Comparison of ENCODE assay signal across 20 cellular contexts in genomic region chr6:27748662-27749061, GRCh38.
A peak's percentile ranks its signal among the peaks of the same experiment; 100 is the strongest.
DNase-seq lines count a peak whose midpoint lies in the region; ATAC-seq, FAIRE-seq and TF ChIP-seq lines count a peak whose summit lies in the region.
"Had no signal": no experiment of that assay in that cellular context is flagged by ENCODE, and none has a peak within 500 bp of the region (broad histone marks: within the 10 kb centered on the region; RNA-seq: fewer than 3 reads in every experiment).

No MANE protein-coding gene starts in this region.

- H3K18ac ChIP-seq in H1 (ENCODE audit: extremely low read depth, low read length), result no peak overlapping the region

- TF ChIP-seq RAD21 in A549 (conservative IDR thresholded peaks at IDR 0.05 in 1 of 2, IDR thresholded peaks at IDR 0.05 in 1 of 2) (no peak), Ishikawa (IDR thresholded peaks at IDR 0.05; ENCODE audit: low read depth) (no peak), H1 (IDR thresholded peaks at IDR 0.05 in 1 of 2, conservative IDR thresholded peaks at IDR 0.05 in 1 of 2; ENCODE audit: low read depth in 2 of 2, low read length in 2 of 2) (no peak)

- no peak for TF ChIP-seq POLR2A in A549 (IDR thresholded peaks at IDR 0.05; ENCODE audit: low read length)
- no peak for TF ChIP-seq POLR2A in H1 (IDR thresholded peaks at IDR 0.05; ENCODE audit: control extremely low read depth in 1 of 2, low read depth in 2 of 2, low read length in 2 of 2)

- no peaks in the 10 kb centered on the region for H3K27me3 Mint-ChIP-seq in Calu3 (ENCODE audit: unreplicated experiment)
- peaks cover 15% of the 10 kb centered on the region for H3K27me3 Mint-ChIP-seq in progenitor cell of endocrine pancreas

- no peak overlapping the region for H2AK5ac ChIP-seq in H1 (ENCODE audit: low read depth, low read length)

- H3K23ac ChIP-seq in H1 (ENCODE audit: insufficient read length), result no peak overlapping the region

- whole genome bisulfite sequencing in A549 (ENCODE audit: missing lambda C conversion rate), result 86% methylated on average over 7 of the region's 7 CpGs
- WGBS in H1 (ENCODE audit: extremely low coverage in 1 of 2, insufficient coverage in 1 of 2, insufficient read length in 1 of 2, insufficient replicate concordance in 2 of 2, low coverage in 1 of 2, low lambda C conversion rate in 2 of 2, missing lambda C conversion rate in 1 of 2), 2 experiments, result 92% methylated on average over 7 of the region's 7 CpGs; no CpG with 5 or more reads in 1 of the 2 experiments

- H3K36me3 ChIP-seq in H1 (ENCODE audit: control insufficient read depth in 2 of 4, insufficient read depth in 4 of 4, low read length in 3 of 4), result no peaks in the 10 kb centered on the region
- no peaks in the 10 kb centered on the region for H3K36me3 ChIP-seq in A673 (ENCODE audit: insufficient read depth, low read length, poor library complexity, severe bottlenecking)
- H3K36me3 ChIP-seq: BLaER1 had no signal

- no peak overlapping the region for H2BK20ac ChIP-seq in H1 (ENCODE audit: low read length)

- H3K4me3 Mint-ChIP-seq in Calu3 (ENCODE audit: low read depth, unreplicated experiment) (no peak overlapping the region), progenitor cell of endocrine pancreas (ENCODE audit: low read depth) (no peak overlapping the region)
- H3K4me3 Mint-ChIP-seq: B cell; CD8-positive, alpha-beta T cell; H9 had no signal

- H4K91ac ChIP-seq in H1 (replicated peaks; ENCODE audit: insufficient read length, low read length), result no peak overlapping the region

- TF ChIP-seq EP300 in A549 (IDR thresholded peaks at IDR 0.05) (no peak), Ishikawa (IDR thresholded peaks at IDR 0.05; ENCODE audit: borderline replicate concordance) (no peak), H1 (IDR thresholded peaks at IDR 0.05; ENCODE audit: borderline replicate concordance in 1 of 2, low read depth in 2 of 2, low read length in 2 of 2) (no peak)

- intact Hi-C loops in Calu3 (cut with micrococcal nuclease; ENCODE audit: unreplicated experiment) (no loop called here), A673 (cut with micrococcal nuclease; ENCODE audit: unreplicated experiment) (no loop called here)

- H4K8ac ChIP-seq in H1 (ENCODE audit: extremely low read depth, insufficient read depth, low read length), result no peak overlapping the region

- peaks cover 7 to 38% (median 25%) of the 10 kb centered on the region in 4 experiments for H3K27me3 ChIP-seq in H1 (replicated peaks in 1 of 4; ENCODE audit: control insufficient read depth in 3 of 4, extremely low read depth in 1 of 4, insufficient read depth in 3 of 4, low read length in 3 of 4)
- H3K27me3 ChIP-seq in A673 (replicated peaks; ENCODE audit: insufficient read depth, low read depth, low read length, poor library complexity), result no peaks in the 10 kb centered on the region
- H3K27me3 ChIP-seq: BLaER1 had no signal

- H3K23me2 ChIP-seq in H1 (ENCODE audit: low read depth, low read length), result peaks cover 2% of the 10 kb centered on the region; the same call in 1 of the 2 replicates

- H3K9me3 ChIP-seq in A549, result no peaks in the 10 kb centered on the region
- no peaks in the 10 kb centered on the region for H3K9me3 ChIP-seq in H1 (ENCODE audit: insufficient read depth in 2 of 2, low read depth in 1 of 2, low read length in 1 of 2)
- no peaks in the 10 kb centered on the region for H3K9me3 ChIP-seq in A673 (ENCODE audit: low read depth, low read length, poor library complexity, severe bottlenecking)
- H3K9me3 ChIP-seq: BLaER1 had no signal

- peaks cover 16% of the 10 kb centered on the region for H3K4me1 Mint-ChIP-seq in Calu3 (ENCODE audit: low read depth, unreplicated experiment)
- H3K4me1 Mint-ChIP-seq in progenitor cell of endocrine pancreas (ENCODE audit: low read depth), result peaks cover 6% of the 10 kb centered on the region

- no peak overlapping the region for H2BK5ac ChIP-seq in H1 (ENCODE audit: low read depth, low read length)

- no peak for ATAC-seq in A549
- ATAC-seq: CD8-positive, alpha-beta T cell had no signal

- no TSS peak for BruUV-seq in Calu3 (replicated peaks; lab: Mats Ljungman, UMichigan)
- BruUV-seq in A673 (replicated peaks; lab: Mats Ljungman, UMichigan), result no TSS peak

- no peak for FAIRE-seq in A549 (lab: Jason Lieb, UNC)
- no peak for FAIRE-seq in H1 (lab: Jason Lieb, UNC)
- FAIRE-seq: G401.6, GM12892, GM19239 had no signal

- no peak overlapping the region for H3K14ac ChIP-seq in H1 (ENCODE audit: insufficient read length)

- H4K20me1 ChIP-seq in H1 (replicated peaks in 1 of 2; ENCODE audit: control insufficient read depth in 1 of 2, insufficient read depth in 2 of 2, low read length in 2 of 2), result peaks cover 0 to under 1% of the 10 kb centered on the region in 2 experiments
- H4K20me1 ChIP-seq: BLaER1 had no signal

- no peak overlapping the region for H2BK120ac ChIP-seq in H1 (replicated peaks; ENCODE audit: low read depth, low read length)

- H3K4me3 ChIP-seq in A549 (no peak overlapping the region), H1 (ENCODE audit: extremely low read depth in 1 of 4, insufficient read depth in 2 of 4, low read depth in 3 of 4, low read length in 4 of 4) (no peak overlapping the region), A673 (ENCODE audit: low read depth, low read length, poor library complexity, severe bottlenecking) (no peak overlapping the region)
- H3K4me3 ChIP-seq: BLaER1, GM23248 had no signal

- H3K4me1 ChIP-seq in A549 (peaks cover 5% of the 10 kb centered on the region; the same call in 1 of the 3 replicates), H1 (replicated peaks in 1 of 4; ENCODE audit: control insufficient read depth in 3 of 4, insufficient read depth in 4 of 4, low read length in 3 of 4) (no peaks in the 10 kb centered on the region; a peak in 1 of 7 replicates), A673 (ENCODE audit: insufficient read depth, low read length, poor library complexity, severe bottlenecking) (no peaks in the 10 kb centered on the region)
- H3K4me1 ChIP-seq: BLaER1 had no signal

- H3K27ac Mint-ChIP-seq in Calu3 (ENCODE audit: unreplicated experiment), result no peak overlapping the region
- no peak overlapping the region for H3K27ac Mint-ChIP-seq in progenitor cell of endocrine pancreas
- H3K27ac Mint-ChIP-seq: B cell; CD4-positive, CD25-positive, alpha-beta regulatory T cell; CD8-positive, alpha-beta T cell; H9 had no signal

- no peak overlapping the region for H4K5ac ChIP-seq in H1 (ENCODE audit: insufficient read length, low read depth, low read length)

- H3K4ac ChIP-seq in H1 (replicated peaks; ENCODE audit: insufficient read length, low read depth, low read length), result no peak overlapping the region

- H3K79me1 ChIP-seq in H1 (ENCODE audit: low read depth, low read length), result no peaks in the 10 kb centered on the region

- H3K9me3 Mint-ChIP-seq in Calu3 (ENCODE audit: low read depth, unreplicated experiment), result no peaks in the 10 kb centered on the region
- no peaks in the 10 kb centered on the region for H3K9me3 Mint-ChIP-seq in progenitor cell of endocrine pancreas (ENCODE audit: low read depth)
- H3K9me3 Mint-ChIP-seq: CD8-positive, alpha-beta T cell; H9 had no signal

- H3K4me2 ChIP-seq in A549, result no peak overlapping the region
- H3K4me2 ChIP-seq in H1 (ENCODE audit: insufficient read depth in 1 of 2, low read depth in 2 of 2, low read length in 2 of 2), result no peak overlapping the region
- H3K4me2 ChIP-seq: BLaER1 had no signal

- no peaks in the 10 kb centered on the region for H3K79me2 ChIP-seq in H1 (ENCODE audit: control insufficient read depth in 1 of 2, insufficient read depth in 2 of 2, low read length in 2 of 2)

- H2BK12ac ChIP-seq in H1 (ENCODE audit: low read depth, low read length), result no peak overlapping the region

- H2BK15ac ChIP-seq in H1 (ENCODE audit: low read length), result no peak overlapping the region

- POLR2A ChIA-PET in A549 (lab: Yijun Ruan, JAX), result no interaction called here
- POLR2A ChIA-PET in H1 (lab: Charles Lee; ENCODE audit: partially characterized antibody), result no interaction called here
- POLR2A ChIA-PET in A673 (lab: Charles Lee; ENCODE audit: low non-redundant PET), result no interaction called here

- no peak overlapping the region for H2AFZ ChIP-seq in H1 (ENCODE audit: low read length)
- H2AFZ ChIP-seq: GM23248 had no signal

- H3K9ac ChIP-seq in H1 (replicated peaks in 1 of 4; ENCODE audit: extremely low read depth in 1 of 4, low read depth in 3 of 4, low read length in 3 of 4), result no peak overlapping the region
- H3K9ac ChIP-seq: BLaER1, GM23248 had no signal

- CTCF ChIA-PET in A549 (lab: Yijun Ruan, JAX), result no interaction called here
- CTCF ChIA-PET in Calu3 (lab: Charles Lee), result no interaction called here
- CTCF ChIA-PET in H1 (lab: Charles Lee; ENCODE audit: partially characterized antibody), result interaction anchor here (0.9 kb wide), 1 partner anchor 34 kb away, joined by 3 read pairs; no protein-coding TSS in a partner anchor
- CTCF ChIA-PET in A673 (lab: Charles Lee), result no interaction called here

- DNase-seq in A549 (ENCODE audit: low read depth in 1 of 2, low spot score in 1 of 2) (no peak), Calu3 (peak; percentile 19), H1 (ENCODE audit: low read depth in 1 of 2, low spot score in 2 of 2) (no peak), A673 (ENCODE audit: low spot score) (no peak), HuH-7 (ENCODE audit: low spot score) (no peak), progenitor cell of endocrine pancreas (ENCODE audit: low spot score, unreplicated experiment) (no peak)
- DNase-seq: 8988T; CD4-positive, CD25-positive, alpha-beta regulatory T cell; CD8-positive, alpha-beta T cell; DMS153; DND-41; GM23248; H9 had no signal

- H3K36me3 Mint-ChIP-seq in Calu3 (ENCODE audit: insufficient read depth, unreplicated experiment), result peaks cover 19% of the 10 kb centered on the region
- H3K36me3 Mint-ChIP-seq in progenitor cell of endocrine pancreas (ENCODE audit: insufficient read depth), result no peaks in the 10 kb centered on the region

- H3K56ac ChIP-seq in H1 (replicated peaks; ENCODE audit: insufficient read length, low read depth, low read length), result no peak overlapping the region

- H3K27ac ChIP-seq in A549 (no peak overlapping the region), H1 (ENCODE audit: low read depth, low read length) (no peak overlapping the region), A673 (ENCODE audit: low read depth, low read length, poor library complexity, severe bottlenecking) (no peak overlapping the region)
- H3K27ac ChIP-seq: BLaER1, C4-2B, GM23248 had no signal

- TF ChIP-seq CTCF in A549 (IDR thresholded peaks at IDR 0.05), result no peak
- TF ChIP-seq CTCF in Calu3 (IDR thresholded peaks at IDR 0.05; ENCODE audit: unreplicated experiment), result no peak
- TF ChIP-seq CTCF in H1 (IDR thresholded peaks at IDR 0.05; ENCODE audit: control extremely low read depth in 1 of 3, insufficient read depth in 1 of 3, low read depth in 1 of 3, low read length in 3 of 3), result no peak
- no peak for TF ChIP-seq CTCF in A673 (conservative IDR thresholded peaks at IDR 0.05; ENCODE audit: low read depth, low read length)
- no peak for TF ChIP-seq CTCF in progenitor cell of endocrine pancreas (IDR thresholded peaks at IDR 0.05; ENCODE audit: unreplicated experiment)

TF ChIP-seq in A549, 52 proteins besides CTCF, POLR2A, EP300 and RAD21:
- TF ChIP-seq NR3C1 (IDR thresholded peaks at IDR 0.05), result no peak
- TF ChIP-seq CEBPB (IDR thresholded peaks at IDR 0.05), result peak; percentile 82 to 93

TF ChIP-seq in Ishikawa, 13 proteins besides CTCF, POLR2A, EP300 and RAD21 (continues in another document):
- TF ChIP-seq TCF12 (IDR thresholded peaks at IDR 0.05; ENCODE audit: low read depth), result no peak

TF ChIP-seq in H1, 55 proteins besides CTCF, POLR2A, EP300 and RAD21 (continues in another document):
- TF ChIP-seq POU5F1 (IDR thresholded peaks at IDR 0.05; ENCODE audit: low read depth, low read length), result no peak
- TF ChIP-seq CEBPB (IDR thresholded peaks at IDR 0.05; ENCODE audit: low read depth, low read length), result peak; percentile 98

Comparison
In these comparisons a context has a peak if more than half of its experiments do, and no peak if none do; other contexts are left out.
1. Of the 18 proteins assayed by ChIP-seq in both H1 and A549: peak only in H1: none; only in A549: none; in both: CEBPB; in neither: 17.